30 cellular contexts compared by ENCODE assay signal in genomic region chr2:190707726-190708125, GRCh38. TPM values are rescaled to one million over a fixed set of nuclear protein-coding genes. Genes with fewer than 3 reads are reported as not detected.
DNase-seq lines count a peak whose midpoint lies in the region; ATAC-seq lines count a peak whose summit lies in the region.
"Had no signal": no experiment of that assay in that cellular context is flagged by ENCODE, and none has a peak within 500 bp of the region (broad histone marks: within the 10 kb centered on the region; RNA-seq: fewer than 3 reads in every experiment).

No MANE protein-coding gene starts in this region.

- POLR2A ChIA-PET in activated CD4-positive, alpha-beta T cell treated with anti-CD3 and anti-CD28 coated beads for 36 hours (lab: Charles Lee): no interaction called here

- H3K4me1 Mint-ChIP-seq in activated CD4-positive, alpha-beta T cell treated with anti-CD3 and anti-CD28 coated beads for 36 hours: peaks cover 35% of the 10 kb centered on the region
- H3K4me1 Mint-ChIP-seq in activated T-helper 17 cell treated with anti-CD3 and anti-CD28 coated beads, Interleukin-2, amount 50 U/mL, for 72 hours: peaks cover 21% of the 10 kb centered on the region
- H3K4me1 Mint-ChIP-seq: CD14-positive monocyte; central memory CD8-positive, alpha-beta T cell; endodermal cell; naive thymus-derived CD8-positive, alpha-beta T cell had no signal

- intact Hi-C loops in activated CD4-positive, alpha-beta T cell treated with anti-CD3 and anti-CD28 coated beads for 36 hours (cut with DNase I, micrococcal nuclease): no loop called here

- ATAC-seq in activated CD4-positive, alpha-beta T cell treated with anti-CD3 and anti-CD28 coated beads for 36 hours: peak; percentile 82
- peak; percentile 41 for ATAC-seq in GM18867 (IDR thresholded peaks at IDR 0.05; ENCODE audit: unreplicated experiment)
- ATAC-seq in HG02870 (IDR thresholded peaks at IDR 0.05; ENCODE audit: unreplicated experiment): peak; percentile 62
- peak; percentile 75 for ATAC-seq in activated T-helper 17 cell treated with anti-CD3 and anti-CD28 coated beads, Interleukin-2, amount 50 U/mL, for 72 hours (replicated peaks)
- no peak for ATAC-seq in HG03025 (IDR thresholded peaks at IDR 0.05; ENCODE audit: low FRiP score, unreplicated experiment)
- no peak for ATAC-seq in HG03097 (IDR thresholded peaks at IDR 0.05; ENCODE audit: low FRiP score, unreplicated experiment)
- ATAC-seq: esophagus mucosa; foreskin keratinocyte; heart right ventricle; naive thymus-derived CD8-positive, alpha-beta T cell; psoas muscle; stimulated activated naive B cell treated with anti-CD40 and anti-IgM and Interleukin-4, amounts not matched to agents 10 μg/mL and 1 μg/mL and 100 μg/mL, for 72 hours had no signal

- CTCF ChIA-PET in activated CD4-positive, alpha-beta T cell treated with anti-CD3 and anti-CD28 coated beads for 36 hours (lab: Charles Lee): interaction anchor here (0.8 to 1.8 kb wide), 4 partner anchors 10 to 73 kb away, joined by 3 to 7 read pairs (median 4); no protein-coding TSS in a partner anchor

- H3K36me3 Mint-ChIP-seq in activated CD4-positive, alpha-beta T cell treated with anti-CD3 and anti-CD28 coated beads for 36 hours (ENCODE audit: low read depth): peaks cover 5% of the 10 kb centered on the region
- no peaks in the 10 kb centered on the region for H3K36me3 Mint-ChIP-seq in activated T-helper 17 cell treated with anti-CD3 and anti-CD28 coated beads, Interleukin-2, amount 50 U/mL, for 72 hours (ENCODE audit: low read depth)
- H3K36me3 Mint-ChIP-seq: CD14-positive monocyte had no signal

- peak overlapping the region; percentile 59 for H3K27ac Mint-ChIP-seq in activated CD4-positive, alpha-beta T cell treated with anti-CD3 and anti-CD28 coated beads for 36 hours
- H3K27ac Mint-ChIP-seq in activated T-helper 17 cell treated with anti-CD3 and anti-CD28 coated beads, Interleukin-2, amount 50 U/mL, for 72 hours: no peak overlapping the region
- H3K27ac Mint-ChIP-seq: CD14-positive monocyte; dendritic cell treated with granulocyte-macrophage colony-stimulating factor and Interleukin-4, amounts not matched to agents 40 ng/mL and 50 ng/mL, for 4 days; endodermal cell; naive thymus-derived CD8-positive, alpha-beta T cell; stimulated activated naive B cell treated with anti-CD40 and anti-IgM and Interleukin-4, amounts not matched to agents 10 μg/mL and 1 μg/mL and 100 μg/mL, for 72 hours had no signal

- no peaks in the 10 kb centered on the region for H3K27me3 Mint-ChIP-seq in activated CD4-positive, alpha-beta T cell treated with anti-CD3 and anti-CD28 coated beads for 36 hours
- H3K27me3 Mint-ChIP-seq in activated T-helper 17 cell treated with anti-CD3 and anti-CD28 coated beads, Interleukin-2, amount 50 U/mL, for 72 hours: no peaks in the 10 kb centered on the region
- H3K27me3 Mint-ChIP-seq: dendritic cell treated with granulocyte-macrophage colony-stimulating factor and Interleukin-4, amounts not matched to agents 40 ng/mL and 50 ng/mL, for 4 days had no signal

- H3K4me3 Mint-ChIP-seq in activated CD4-positive, alpha-beta T cell treated with anti-CD3 and anti-CD28 coated beads for 36 hours: no peak overlapping the region
- H3K4me3 Mint-ChIP-seq in activated T-helper 17 cell treated with anti-CD3 and anti-CD28 coated beads, Interleukin-2, amount 50 U/mL, for 72 hours: no peak overlapping the region
- H3K4me3 Mint-ChIP-seq: CD14-positive monocyte; central memory CD8-positive, alpha-beta T cell; dendritic cell treated with granulocyte-macrophage colony-stimulating factor and Interleukin-4, amounts not matched to agents 40 ng/mL and 50 ng/mL, for 4 days; endodermal cell; naive thymus-derived CD8-positive, alpha-beta T cell; stimulated activated naive B cell treated with anti-CD40 and anti-IgM and Interleukin-4, amounts not matched to agents 10 μg/mL and 1 μg/mL and 100 μg/mL, for 72 hours had no signal

- H3K9me3 Mint-ChIP-seq in activated CD4-positive, alpha-beta T cell treated with anti-CD3 and anti-CD28 coated beads for 36 hours (ENCODE audit: low read depth): peaks cover 8% of the 10 kb centered on the region
- H3K9me3 Mint-ChIP-seq in activated T-helper 17 cell treated with anti-CD3 and anti-CD28 coated beads, Interleukin-2, amount 50 U/mL, for 72 hours: peaks cover 4% of the 10 kb centered on the region

- no peak for DNase-seq in activated CD4-positive, alpha-beta T cell treated with anti-CD3 and anti-CD28 coated beads for 36 hours
- DNase-seq in activated CD4-positive, alpha-beta T cell treated with anti-CD3 and anti-CD28 coated beads for 48 hours: no peak
- no peak for DNase-seq in HuH-7 (ENCODE audit: low spot score)
- DNase-seq: activated CD4-positive, alpha-beta T cell treated with anti-CD3 and anti-CD28 coated beads for 4 hours; activated CD8-positive, alpha-beta memory T cell treated with anti-CD3 and anti-CD28 coated beads, Interleukin-2, amount 50 U/mL, for 4 hours; activated effector memory CD4-positive, alpha-beta T cell treated with anti-CD3 and anti-CD28 coated beads, Interleukin-2, amount 50 U/mL, for 16 hours; Calu3; endodermal cell; foreskin keratinocyte; H7; heart right ventricle; naive thymus-derived CD8-positive, alpha-beta T cell; NCI-H1105 treated with DMSO at 0.1 percent for 48 hours; NCI-H2029; NCI-H524 treated with DMSO at 0.1 percent for 48 hours; nucleus accumbens; psoas muscle; Right ventricle myocardium superior; sigmoid colon; stimulated activated CD4-positive, alpha-beta T cell treated with anti-CD3 and anti-CD28 coated beads, Interleukin-4, amount 100 ng/mL, for 4 hours; stimulated activated naive B cell treated with anti-CD40 and anti-IgM and Interleukin-4, amounts not matched to agents 10 μg/mL and 1 μg/mL and 100 μg/mL, for 72 hours had no signal

RNA-seq across cellular contexts. Expression of gene NAB1, which starts 58.8 kb away (rescaled TPM):
- 10 to 100 TPM; 41.4 to 43.6 TPM for total RNA-seq in activated CD4-positive, alpha-beta T cell treated with anti-CD3 and anti-CD28 coated beads for 36 hours
- 10 to 100 TPM; 35.6 to 44.7 TPM for total RNA-seq in activated T-helper 17 cell treated with anti-CD3 and anti-CD28 coated beads, Interleukin-2, amount 50 U/mL, for 72 hours

Comparison
In these comparisons a context has a peak if more than half of its experiments do, and no peak if none do; other contexts are left out.
1. ATAC-seq: peak in activated CD4-positive, alpha-beta T cell treated with anti-CD3 and anti-CD28 coated beads for 36 hours (single experiment), GM18867 (single experiment), HG02870 (single experiment) and activated T-helper 17 cell treated with anti-CD3 and anti-CD28 coated beads, Interleukin-2, amount 50 U/mL, for 72 hours (single experiment); none in HG03025 (single experiment) and HG03097 (single experiment).